8 cellular contexts compared by ENCODE assay signal in genomic region chr17:42388381-42389134, GRCh38. TPM values are rescaled to one million over a fixed set of nuclear protein-coding genes. Genes with fewer than 3 reads are reported as not detected.
DNase-seq lines count a peak whose midpoint lies in the region; ATAC-seq lines count a peak whose summit lies in the region.

STAT3 (minus strand) TSS chr17:42388442; CDS start chr17:42348516, 39,926 bp downstream.

- peak; percentile 87 for ATAC-seq in GM21381 (IDR thresholded peaks at IDR 0.05; ENCODE audit: unreplicated experiment)

- H3K4me3 ChIP-seq in NT2/D1 (ENCODE audit: insufficient read length, low read depth) (peak within 1 kb of the TSS; percentile 82), endocrine pancreas (ENCODE audit: control insufficient read depth, insufficient read depth, low read length) (peak within 1 kb of the TSS; percentile 85), mesenchymal stem cell (ENCODE audit: insufficient read depth in 1 of 2, low read depth in 1 of 2, low read length in 2 of 2) (peak within 1 kb of the TSS; percentile 98)

- peak within 1 kb of the TSS; percentile 94 for H4K8ac ChIP-seq in mesenchymal stem cell (ENCODE audit: low read length)

- peak within 1 kb of the TSS; percentile 61 for H2AFZ ChIP-seq in mesenchymal stem cell (ENCODE audit: low read depth, low read length)

- WGBS in mesenchymal stem cell, result 3% methylated on average over 43 of the region's 44 CpGs

- H2BK15ac ChIP-seq in mesenchymal stem cell (ENCODE audit: low read depth, poor library complexity, severe bottlenecking), result peak within 1 kb of the TSS; percentile 90

- peak within 1 kb of the TSS; percentile 99 for H2BK120ac ChIP-seq in mesenchymal stem cell (ENCODE audit: low read depth, low read length)

- peak within 1 kb of the TSS; percentile 85 for H3K4me2 ChIP-seq in mesenchymal stem cell (ENCODE audit: low read length, poor library complexity, severe bottlenecking)

- H3K9ac ChIP-seq in NT2/D1 (ENCODE audit: insufficient read length, low read depth) (peak within 1 kb of the TSS; percentile 81), endocrine pancreas (ENCODE audit: control insufficient read depth, insufficient read depth, low read length) (peak within 1 kb of the TSS; percentile 76), mesenchymal stem cell (ENCODE audit: low read length) (peak within 1 kb of the TSS; percentile 99)

- peak within 1 kb of the TSS; percentile 92 for H2AK5ac ChIP-seq in mesenchymal stem cell (ENCODE audit: low read length, severe bottlenecking)

- H3K36me3 ChIP-seq in NT2/D1 (ENCODE audit: insufficient read depth, insufficient read length, low read length) (no peaks in the 10 kb centered on the region), endocrine pancreas (ENCODE audit: control insufficient read depth, insufficient read depth, low read length) (no peaks in the 10 kb centered on the region), mesenchymal stem cell (ENCODE audit: control insufficient read depth in 1 of 2, insufficient read depth in 2 of 2, low read depth in 1 of 2, low read length in 2 of 2) (no peaks in the 10 kb centered on the region)

- H2BK12ac ChIP-seq in mesenchymal stem cell (ENCODE audit: low read length in 2 of 2), result peak within 1 kb of the TSS; percentile 68 to 86

- H3K27me3 ChIP-seq in NT2/D1 (ENCODE audit: insufficient read depth, insufficient read length) (no peaks in the 10 kb centered on the region), endocrine pancreas (ENCODE audit: control insufficient read depth, insufficient read depth, low read length) (no peaks in the 10 kb centered on the region), mesenchymal stem cell (ENCODE audit: control insufficient read depth in 1 of 2, insufficient read depth in 1 of 2, low read length in 2 of 2) (no peaks in the 10 kb centered on the region)

- peak within 1 kb of the TSS; percentile 83 for H4K91ac ChIP-seq in mesenchymal stem cell (ENCODE audit: low read length)

- peak within 1 kb of the TSS in 1 of 2 experiments; percentile 74 for H3K23ac ChIP-seq in mesenchymal stem cell (ENCODE audit: low read length in 2 of 2)

- H3K9me3 ChIP-seq in NT2/D1 (ENCODE audit: insufficient read depth, low read length) (no peaks in the 10 kb centered on the region), endocrine pancreas (ENCODE audit: control insufficient read depth, low read length) (no peaks in the 10 kb centered on the region), mesenchymal stem cell (ENCODE audit: control insufficient read depth, low read length) (no peaks in the 10 kb centered on the region)

- H3K18ac ChIP-seq in mesenchymal stem cell (ENCODE audit: low read depth in 1 of 2, low read length in 2 of 2), result peak within 1 kb of the TSS; percentile 79 to 96

- peak; percentile 99 for DNase-seq in COR-L47 (lab: John Stamatoyannopoulos, UW)
- peak; percentile 79 to 100 (median 99) for DNase-seq in HUDEP-2 (lab: John Stamatoyannopoulos, UW; ENCODE audit: unreplicated experiment in 76 of 76)
- DNase-seq in NT2/D1 (ENCODE audit: low read depth, low spot score), result peak; percentile 99
- peak; percentile 100 for DNase-seq in activated CD8-positive, alpha-beta memory T cell treated with anti-CD3 and anti-CD28 coated beads, Interleukin-2, amount 50 U/mL, for 1 hour (ENCODE audit: extremely low read depth)
- DNase-seq in mesenchymal stem cell, result peak; percentile 100
- peak; percentile 100 for DNase-seq in stimulated activated CD8-positive, alpha-beta memory T cell treated with anti-CD3 and anti-CD28 coated beads, Interleukin-12 subunit alpha, Interleukin-12 subunit beta, amount 100 ng/mL, for 4 hours (ENCODE audit: low read depth)

- peak within 1 kb of the TSS; percentile 81 for H3K27ac ChIP-seq in mesenchymal stem cell (ENCODE audit: low read length, poor library complexity, severe bottlenecking)

- H3K4me1 ChIP-seq in NT2/D1 (ENCODE audit: insufficient read depth, insufficient read length) (no peaks in the 10 kb centered on the region), endocrine pancreas (ENCODE audit: control insufficient read depth, insufficient read depth, low read length) (peaks cover 16% of the 10 kb centered on the region), mesenchymal stem cell (ENCODE audit: control insufficient read depth, insufficient read depth, low read depth, low read length) (peaks cover 6% of the 10 kb centered on the region)

- peak within 1 kb of the TSS in 1 of 2 experiments; percentile 22 for H3K14ac ChIP-seq in mesenchymal stem cell (ENCODE audit: low read length in 2 of 2)

- H3K4ac ChIP-seq in mesenchymal stem cell (ENCODE audit: low read depth in 1 of 2, low read length in 2 of 2), result peak within 1 kb of the TSS; percentile 82 to 90

- peak within 1 kb of the TSS; percentile 90 for H2BK5ac ChIP-seq in mesenchymal stem cell (ENCODE audit: low read depth, low read length, poor library complexity, severe bottlenecking)

- no peaks in the 10 kb centered on the region for H3K79me1 ChIP-seq in mesenchymal stem cell (replicated peaks; ENCODE audit: low read length, poor library complexity, severe bottlenecking)

RNA-seq across cellular contexts. Expression of gene STAT3, which starts in this region (rescaled TPM):
- polyA plus RNA-seq in mesenchymal stem cell (2013, experiment 1 of 2), result 67.6 TPM
- 66.8 TPM for polyA plus RNA-seq in mesenchymal stem cell (2013, experiment 2 of 2)

Comparison
In these comparisons a context has a peak if more than half of its experiments do, and no peak if none do; other contexts are left out.
1. Peak in every context shown above with its lines: DNase-seq, ATAC-seq, H3K4me3 ChIP-seq and H3K27ac ChIP-seq.